ENCODE assay signal across 8 cellular contexts in the genomic region with DNA sequence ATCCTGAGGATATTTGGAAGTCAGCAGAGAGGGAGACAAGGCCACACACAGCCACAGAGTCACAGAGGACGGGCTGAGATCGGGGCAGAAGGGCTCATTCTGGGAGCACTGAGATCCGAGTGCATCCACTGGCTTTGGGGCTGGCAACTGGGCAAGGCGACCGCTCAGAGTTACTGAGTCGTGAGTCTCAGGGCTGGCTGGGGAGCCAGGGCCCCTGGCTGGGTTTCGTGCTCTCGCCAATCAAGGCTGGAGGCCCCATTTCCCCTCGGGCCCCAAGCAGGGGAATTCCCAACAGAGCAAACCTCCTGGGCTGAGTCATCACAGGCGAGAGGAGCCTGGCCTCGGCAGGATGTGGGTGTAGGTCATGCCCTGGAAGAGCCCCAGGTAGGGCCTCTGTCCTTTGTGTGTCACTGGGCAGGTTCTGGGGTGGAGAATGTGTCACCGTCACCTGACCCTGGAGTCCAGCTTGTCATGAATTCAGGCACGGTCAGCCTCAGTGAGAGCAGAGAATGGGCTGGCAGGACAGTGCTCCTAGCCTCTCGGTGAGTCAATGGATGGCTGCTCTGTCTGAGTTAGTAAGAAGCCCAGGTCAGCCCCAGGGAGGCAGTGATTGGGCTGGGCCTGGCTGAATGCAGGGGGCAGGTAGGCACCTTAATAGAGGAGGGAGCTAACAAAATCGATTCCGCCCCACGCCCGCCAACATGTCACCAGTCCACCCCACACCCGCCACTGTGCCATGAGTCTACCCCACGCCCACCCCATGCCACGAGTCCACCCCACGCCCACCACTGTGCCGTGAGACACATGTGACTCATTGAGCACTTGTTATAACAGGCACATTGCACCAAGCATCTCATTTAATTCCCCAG. TPM values are rescaled to one million over a fixed set of nuclear protein-coding genes. Genes with fewer than 3 reads are reported as not detected.
A peak's percentile ranks its signal among the peaks of the same experiment; 100 is the strongest.
DNase-seq lines count a peak whose midpoint lies in the region; ATAC-seq and TF ChIP-seq lines count a peak whose summit lies in the region.

No MANE protein-coding gene starts in this region.

- H3K36me3 ChIP-seq in H7 (replicated peaks; ENCODE audit: control insufficient read depth, insufficient read depth, low read length) (no peaks in the 10 kb centered on the region), thoracic aorta (peaks cover 34% of the 10 kb centered on the region)
- no peaks in the 10 kb centered on the region for H3K36me3 ChIP-seq in naive thymus-derived CD4-positive, alpha-beta T cell (ENCODE audit: control insufficient read depth in 2 of 3, insufficient read depth in 3 of 3, low read length in 3 of 3)

- no peaks in the 10 kb centered on the region for H3K9me3 ChIP-seq in naive thymus-derived CD4-positive, alpha-beta T cell (ENCODE audit: control insufficient read depth in 2 of 3, low read length in 3 of 3)
- H3K9me3 ChIP-seq in thoracic aorta, result no peaks in the 10 kb centered on the region

- peaks cover 74 to 99% of the 10 kb centered on the region in 2 donors for H3K4me1 ChIP-seq in naive thymus-derived CD4-positive, alpha-beta T cell (ENCODE audit: control insufficient read depth in 2 of 2, insufficient read depth in 2 of 2, low read length in 2 of 2)
- H3K4me1 ChIP-seq in thoracic aorta (ENCODE audit: control insufficient read depth in 1 of 2, low read depth in 2 of 2), result peaks cover 40 to 71% of the 10 kb centered on the region in 2 donors

- H3K9me3 Mint-ChIP-seq in naive thymus-derived CD4-positive, alpha-beta T cell, result no peaks in the 10 kb centered on the region

- peak; percentile 87 for ATAC-seq in naive thymus-derived CD4-positive, alpha-beta T cell
- ATAC-seq in thoracic aorta (ENCODE audit: insufficient number of reproducible peaks, low FRiP score, low read depth), result peak; percentile 51

- CTCF ChIA-PET in GM10248 (lab: Yijun Ruan, JAX), result interaction anchor here (0.9 to 11.9 kb wide), 10 partner anchors 10 to 42 kb away, joined by 3 to 156 read pairs (median 8); partner anchors contain the start of genes ASB2 and CCDC197
- CTCF ChIA-PET in naive thymus-derived CD4-positive, alpha-beta T cell (lab: Charles Lee), result interaction anchor here (0.7 to 18.5 kb wide), 3 partner anchors 11 to 20 kb away, joined by 3 to 388 read pairs (median 27); no protein-coding TSS in a partner anchor

- H3K4me3 ChIP-seq in H7 (ENCODE audit: insufficient read depth, low read depth, low read length) (no peak overlapping the region), thoracic aorta (no peak overlapping the region)
- H3K4me3 ChIP-seq in naive thymus-derived CD4-positive, alpha-beta T cell (ENCODE audit: low read length), result peak overlapping the region; percentile 23

- TF ChIP-seq CTCF in GM10248 (IDR thresholded peaks at IDR 0.05; ENCODE audit: control extremely low read depth, extremely low read depth, low read depth, missing control alignments) (no peak), thoracic aorta (IDR thresholded peaks at IDR 0.05) (no peak)

- intact Hi-C loops in naive thymus-derived CD4-positive, alpha-beta T cell (cut with micrococcal nuclease), result loop anchor here (1.0 to 5.0 kb wide), 10 partner anchors 11 to 218 kb away; partner anchors contain the start of genes DDX24 (in 2 of the 2), IFI27L1 (in 2 of the 2), OTUB2 (in 1 of the 2) and PPP4R4 (in 1 of the 2)

- no peak overlapping the region for H3K27ac ChIP-seq in naive thymus-derived CD4-positive, alpha-beta T cell (ENCODE audit: low read depth, low read length)
- peak overlapping the region; percentile 69 to 70 for H3K27ac ChIP-seq in thoracic aorta

- H3K4me1 Mint-ChIP-seq in naive thymus-derived CD4-positive, alpha-beta T cell, result peaks cover 63 to 96% (median 87%) of the 10 kb centered on the region in 7 donors

- H3K27ac Mint-ChIP-seq in naive thymus-derived CD4-positive, alpha-beta T cell, result peak overlapping the region; percentile 49 to 100 (median 85)

- H3K4me3 Mint-ChIP-seq in naive thymus-derived CD4-positive, alpha-beta T cell, result peak overlapping the region; percentile 57 to 87 (median 72)

- H3K27me3 Mint-ChIP-seq in naive thymus-derived CD4-positive, alpha-beta T cell, result no peaks in the 10 kb centered on the region

- POLR2A ChIA-PET in GM10248 (lab: Yijun Ruan, JAX), result interaction anchor here (1.1 to 2.9 kb wide), 8 partner anchors 8 to 45 kb away, joined by 3 to 18 read pairs (median 7); no protein-coding TSS in a partner anchor
- POLR2A ChIA-PET in naive thymus-derived CD4-positive, alpha-beta T cell (lab: Charles Lee), result interaction anchor here (0.6 to 4.0 kb wide), 14 partner anchors 9 to 1320 kb away, joined by 3 to 32 read pairs (median 4); partner anchors contain the start of genes DDX24, IFI27L1 and PPP4R4

- peak; percentile 93 for DNase-seq in GM10248 (ENCODE audit: extremely low spot score)
- peak; percentile 88 for DNase-seq in H7
- DNase-seq in Kasumi-1 (lab: John Stamatoyannopoulos, UW), result peak; percentile 55 to 77
- DNase-seq in activated CD4-positive, alpha-beta T cell treated with anti-CD3 and anti-CD28 coated beads, Interleukin-2, amount 50 U/mL, for 1 hour, result peak; percentile 88
- peak; percentile 68 for DNase-seq in effector CD8-positive, alpha-beta T cell (lab: John Stamatoyannopoulos, UW)
- DNase-seq in naive thymus-derived CD4-positive, alpha-beta T cell, result peak; percentile 59 to 93 (median 76)
- DNase-seq in thoracic aorta (ENCODE audit: low spot score), result peak; percentile 53
- no peak for DNase-seq in NCI-H526 (lab: John Stamatoyannopoulos, UW)

- no peaks in the 10 kb centered on the region for H3K27me3 ChIP-seq in H7 (ENCODE audit: control insufficient read depth, insufficient read depth, low read length)
- no peaks in the 10 kb centered on the region for H3K27me3 ChIP-seq in naive thymus-derived CD4-positive, alpha-beta T cell (ENCODE audit: control insufficient read depth in 2 of 2, insufficient read depth in 2 of 2, low read length in 2 of 2)
- H3K27me3 ChIP-seq in thoracic aorta (replicated peaks; ENCODE audit: insufficient read depth), result no peaks in the 10 kb centered on the region

- peaks cover 0 to 36% (median 0%) of the 10 kb centered on the region in 5 donors for H3K36me3 Mint-ChIP-seq in naive thymus-derived CD4-positive, alpha-beta T cell

RNA-seq across cellular contexts. Expression of gene ASB2, which starts 16.9 kb away (rescaled TPM):
- 0.21 TPM in 1 of 2 replicates, not detected in the other for total RNA-seq in H7 (2014; rRNA removed; shearing (Covaris generic))
- 10 to 100 TPM in 1 of 5 experiments, 1 to 10 TPM in 2, under 1 TPM in 2; 0.32 to 63.1 (median 1.4) TPM for total RNA-seq in naive thymus-derived CD4-positive, alpha-beta T cell
- polyA plus RNA-seq in naive thymus-derived CD4-positive, alpha-beta T cell, result not detected
- total RNA-seq in thoracic aorta, result 10 to 100 TPM; 47.2 to 48.3 TPM

RNA-seq across cellular contexts. Expression of gene FAM181A, which starts 32.3 kb away (rescaled TPM):
- total RNA-seq in H7 (2014; rRNA removed; shearing (Covaris generic)), result not detected in 2 replicates
- total RNA-seq in naive thymus-derived CD4-positive, alpha-beta T cell, result not detected
- not detected for polyA plus RNA-seq in naive thymus-derived CD4-positive, alpha-beta T cell
- total RNA-seq in thoracic aorta, result not detected

RNA-seq across cellular contexts. Expression of gene CCDC197, which starts 37.6 kb away (rescaled TPM):
- total RNA-seq in H7 (2014; rRNA removed; shearing (Covaris generic)), result not detected in 2 replicates
- total RNA-seq in naive thymus-derived CD4-positive, alpha-beta T cell, result not detected
- not detected for polyA plus RNA-seq in naive thymus-derived CD4-positive, alpha-beta T cell
- not detected for total RNA-seq in thoracic aorta

Comparison
In these comparisons a context has a peak if more than half of its experiments do, and no peak if none do; other contexts are left out.
1. DNase-seq: peak in GM10248 (single experiment), H7 (single experiment), Kasumi-1 (2 of 2), activated CD4-positive, alpha-beta T cell treated with anti-CD3 and anti-CD28 coated beads, Interleukin-2, amount 50 U/mL, for 1 hour (single experiment), effector CD8-positive, alpha-beta T cell (single experiment), naive thymus-derived CD4-positive, alpha-beta T cell (9 of 9) and thoracic aorta (single experiment); none in NCI-H526 (0 of 2).